3 cellular contexts compared by ENCODE assay signal in genomic region chr4:7533267-7533666, GRCh38.
"Had no signal": no experiment of that assay in that cellular context is flagged by ENCODE, and none has a peak within 500 bp of the region (broad histone marks: within the 10 kb centered on the region; RNA-seq: fewer than 3 reads in every experiment).

No MANE protein-coding gene starts in this region.

- DNase-seq: GDM1, GF-D8 had no signal

- ATAC-seq: GM12878 had no signal

- H3K4me3 ChIP-seq: GM12878 had no signal
